In the genomic region with DNA sequence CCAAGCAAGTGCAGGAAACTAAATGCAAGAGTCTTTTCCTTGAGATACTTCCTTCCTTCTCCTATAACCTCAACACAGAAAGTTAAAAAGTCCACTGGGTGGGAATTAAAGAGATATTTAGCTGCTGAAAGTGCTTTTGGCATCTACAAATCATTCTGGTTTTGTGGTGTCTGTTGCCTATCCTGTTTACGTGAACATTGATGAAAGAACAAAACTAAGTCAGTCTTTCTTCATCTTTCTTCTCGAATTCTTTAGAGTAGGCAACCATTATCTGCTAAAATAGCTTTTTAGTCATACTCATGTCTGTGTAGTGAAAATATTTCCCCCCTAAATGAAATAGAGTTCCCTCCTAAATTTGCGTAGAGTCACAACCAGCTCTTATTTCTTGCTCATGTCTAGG, we compare ENCODE assay signal across 14 cellular contexts.
DNase-seq lines count a peak whose midpoint lies in the region; ATAC-seq and TF ChIP-seq lines count a peak whose summit lies in the region.
"Had no signal": no experiment of that assay in that cellular context is flagged by ENCODE, and none has a peak within 500 bp of the region (broad histone marks: within the 10 kb centered on the region; RNA-seq: fewer than 3 reads in every experiment).

No MANE protein-coding gene starts in this region.

- H3K4me1 Mint-ChIP-seq in stimulated activated naive CD8-positive, alpha-beta T cell treated with anti-CD3 and anti-CD28 coated beads, Interleukin-15, Interleukin-2, amounts not matched to agents 100 ng/mL and 50 ng/mL, for 24 hours (ENCODE audit: low read depth): peaks cover 41% of the 10 kb centered on the region
- H3K4me1 Mint-ChIP-seq in T-cell: peaks cover 15 to 22% (median 19%) of the 10 kb centered on the region in 3 donors
- peaks cover 14% of the 10 kb centered on the region for H3K4me1 Mint-ChIP-seq in activated CD8-positive, alpha-beta T cell treated with anti-CD3 and anti-CD28 coated beads, Interleukin-2, amount 10 ng/mL, durations not matched to agents 7 days and 5 days (ENCODE audit: low read depth)
- H3K4me1 Mint-ChIP-seq: B cell had no signal

- no peaks in the 10 kb centered on the region for H3K4me1 ChIP-seq in mucosa of descending colon (ENCODE audit: low read depth)
- H3K4me1 ChIP-seq: HAP-1 had no signal

- peak overlapping the region; percentile 79 for H3K27ac Mint-ChIP-seq in stimulated activated naive CD8-positive, alpha-beta T cell treated with anti-CD3 and anti-CD28 coated beads, Interleukin-15, Interleukin-2, amounts not matched to agents 100 ng/mL and 50 ng/mL, for 24 hours
- H3K27ac Mint-ChIP-seq in T-cell: peak overlapping the region; percentile 30 to 69
- H3K27ac Mint-ChIP-seq in activated CD8-positive, alpha-beta T cell treated with anti-CD3 and anti-CD28 coated beads, Interleukin-2, amount 10 ng/mL, durations not matched to agents 7 days and 5 days: peak overlapping the region; percentile 46
- H3K27ac Mint-ChIP-seq: B cell had no signal

- ATAC-seq in stimulated activated naive CD8-positive, alpha-beta T cell treated with anti-CD3 and anti-CD28 coated beads, Interleukin-15, Interleukin-2, amounts not matched to agents 100 U/mL and 50 U/mL, for 24 hours: no peak
- ATAC-seq in T-cell (replicated peaks in 1 of 4): peak in 3 of 4 experiments; percentile 54 to 63 (median 58)
- ATAC-seq in activated CD8-positive, alpha-beta T cell treated with anti-CD3 and anti-CD28 coated beads, Interleukin-2, amount 10 ng/mL, durations not matched to agents 7 days and 5 days: no peak
- ATAC-seq in mucosa of descending colon: no peak
- ATAC-seq: GM12878 had no signal

- no peaks in the 10 kb centered on the region for H3K27me3 Mint-ChIP-seq in stimulated activated naive CD8-positive, alpha-beta T cell treated with anti-CD3 and anti-CD28 coated beads, Interleukin-15, Interleukin-2, amounts not matched to agents 100 ng/mL and 50 ng/mL, for 24 hours
- H3K27me3 Mint-ChIP-seq in T-cell: peaks cover 0 to 4% of the 10 kb centered on the region in 2 donors
- no peaks in the 10 kb centered on the region for H3K27me3 Mint-ChIP-seq in activated CD8-positive, alpha-beta T cell treated with anti-CD3 and anti-CD28 coated beads, Interleukin-2, amount 10 ng/mL, durations not matched to agents 7 days and 5 days (ENCODE audit: low read depth)
- H3K27me3 Mint-ChIP-seq: B cell had no signal

- DNase-seq in stimulated activated naive CD8-positive, alpha-beta T cell treated with anti-CD3 and anti-CD28 coated beads, Interleukin-15, Interleukin-2, amounts not matched to agents 100 U/mL and 50 U/mL, for 24 hours: no peak
- DNase-seq in T-cell (no peak), mucosa of descending colon (no peak), D341Med (ENCODE audit: low spot score) (no peak), dorsolateral prefrontal cortex (no peak)
- no peak for DNase-seq in activated CD8-positive, alpha-beta T cell treated with anti-CD3 and anti-CD28 coated beads, Interleukin-2, amount 10 ng/mL, durations not matched to agents 7 days and 5 days
- DNase-seq: C1 segment of cervical spinal cord, DMS 273 treated with DMSO at 0.1 percent for 48 hours, IMR-90 had no signal

- no peak overlapping the region for H3K4me3 Mint-ChIP-seq in stimulated activated naive CD8-positive, alpha-beta T cell treated with anti-CD3 and anti-CD28 coated beads, Interleukin-15, Interleukin-2, amounts not matched to agents 100 ng/mL and 50 ng/mL, for 24 hours
- H3K4me3 Mint-ChIP-seq in T-cell: no peak overlapping the region
- H3K4me3 Mint-ChIP-seq in activated CD8-positive, alpha-beta T cell treated with anti-CD3 and anti-CD28 coated beads, Interleukin-2, amount 10 ng/mL, durations not matched to agents 7 days and 5 days: no peak overlapping the region
- H3K4me3 Mint-ChIP-seq: B cell; CD8-positive, alpha-beta memory T cell had no signal

- H3K4me3 ChIP-seq in mucosa of descending colon: no peak overlapping the region
- H3K4me3 ChIP-seq in dorsolateral prefrontal cortex: no peak overlapping the region
- H3K4me3 ChIP-seq: GM12878, HAP-1 had no signal

- peaks cover 0 to 7% (median 0%) of the 10 kb centered on the region in 45 donors for H3K27me3 ChIP-seq in dorsolateral prefrontal cortex

- POLR2A ChIA-PET in T-cell (lab: Charles Lee): no interaction called here
- POLR2A ChIA-PET in activated CD8-positive, alpha-beta T cell treated with anti-CD3 and anti-CD28 coated beads, Interleukin-2, amount 10 ng/mL, durations not matched to agents 7 days and 5 days (lab: Charles Lee): no interaction called here

- no peaks in the 10 kb centered on the region for H3K36me3 ChIP-seq in mucosa of descending colon (ENCODE audit: low read depth)
- H3K36me3 ChIP-seq: HAP-1 had no signal

- intact Hi-C loops in mucosa of descending colon (cut with DNase I, micrococcal nuclease) (no loop called here), dorsolateral prefrontal cortex (cut with DNase I) (no loop called here)

- CTCF ChIA-PET in T-cell (lab: Charles Lee): interaction anchor here in 1 of 2 donors (0.7 kb wide), 1 partner anchor 167 kb away, joined by 4 read pairs; no protein-coding TSS in a partner anchor
- CTCF ChIA-PET in activated CD8-positive, alpha-beta T cell treated with anti-CD3 and anti-CD28 coated beads, Interleukin-2, amount 10 ng/mL, durations not matched to agents 7 days and 5 days (lab: Charles Lee): interaction anchor here (0.8 to 1.4 kb wide), 2 partner anchors 16 to 316 kb away, joined by 3 to 4 read pairs; no protein-coding TSS in a partner anchor

- peaks cover 4% of the 10 kb centered on the region for H3K36me3 Mint-ChIP-seq in stimulated activated naive CD8-positive, alpha-beta T cell treated with anti-CD3 and anti-CD28 coated beads, Interleukin-15, Interleukin-2, amounts not matched to agents 100 ng/mL and 50 ng/mL, for 24 hours (ENCODE audit: low read depth)
- H3K36me3 Mint-ChIP-seq in T-cell: no peaks in the 10 kb centered on the region
- no peaks in the 10 kb centered on the region for H3K36me3 Mint-ChIP-seq in activated CD8-positive, alpha-beta T cell treated with anti-CD3 and anti-CD28 coated beads, Interleukin-2, amount 10 ng/mL, durations not matched to agents 7 days and 5 days (ENCODE audit: low read depth)

- H3K9me3 ChIP-seq in mucosa of descending colon: no peaks in the 10 kb centered on the region
- H3K9me3 ChIP-seq: HAP-1 had no signal

- H3K9me3 Mint-ChIP-seq in stimulated activated naive CD8-positive, alpha-beta T cell treated with anti-CD3 and anti-CD28 coated beads, Interleukin-15, Interleukin-2, amounts not matched to agents 100 ng/mL and 50 ng/mL, for 24 hours: peaks cover 4% of the 10 kb centered on the region
- no peaks in the 10 kb centered on the region for H3K9me3 Mint-ChIP-seq in T-cell
- no peaks in the 10 kb centered on the region for H3K9me3 Mint-ChIP-seq in activated CD8-positive, alpha-beta T cell treated with anti-CD3 and anti-CD28 coated beads, Interleukin-2, amount 10 ng/mL, durations not matched to agents 7 days and 5 days (ENCODE audit: insufficient read depth)
- H3K9me3 Mint-ChIP-seq: CD8-positive, alpha-beta memory T cell had no signal

- H3K27ac ChIP-seq in dorsolateral prefrontal cortex: no peak overlapping the region

- TF ChIP-seq CTCF in mucosa of descending colon (IDR thresholded peaks at IDR 0.05) (no peak), dorsolateral prefrontal cortex (IDR thresholded peaks at IDR 0.05 in 54 of 56, conservative IDR thresholded peaks at IDR 0.05 in 2 of 56; ENCODE audit: low read depth in 1 of 56, partially characterized antibody in 56 of 56) (no peak)

Comparison
In these comparisons a context has a peak if more than half of its experiments do, and no peak if none do; other contexts are left out.
1. ATAC-seq: peak in T-cell (3 of 4); none in stimulated activated naive CD8-positive, alpha-beta T cell treated with anti-CD3 and anti-CD28 coated beads, Interleukin-15, Interleukin-2, amounts not matched to agents 100 U/mL and 50 U/mL, for 24 hours (single experiment), activated CD8-positive, alpha-beta T cell treated with anti-CD3 and anti-CD28 coated beads, Interleukin-2, amount 10 ng/mL, durations not matched to agents 7 days and 5 days (single experiment) and mucosa of descending colon (single experiment).
2. Peak in every context shown above with its lines, with median percentiles within 50 percentile points of each other: H3K27ac Mint-ChIP-seq.